ENCODE assay signal across 10 cellular contexts in genomic region chr11:61917043-61917356, GRCh38. TPM values are rescaled to one million over a fixed set of nuclear protein-coding genes. Genes with fewer than 3 reads are reported as not detected.
A peak's percentile ranks its signal among the peaks of the same experiment; 100 is the strongest.
DNase-seq lines count a peak whose midpoint lies in the region; ATAC-seq and TF ChIP-seq lines count a peak whose summit lies in the region.
"Had no signal": no experiment of that assay in that cellular context is flagged by ENCODE, and none has a peak within 500 bp of the region (broad histone marks: within the 10 kb centered on the region; RNA-seq: fewer than 3 reads in every experiment).

No MANE protein-coding gene starts in this region.

- no peak for TF ChIP-seq CTCF in CD8-positive, alpha-beta T cell (IDR thresholded peaks at IDR 0.05)
- TF ChIP-seq CTCF in Panc1 (IDR thresholded peaks at IDR 0.05), result no peak
- TF ChIP-seq CTCF in fibroblast of mammary gland (conservative IDR thresholded peaks at IDR 0.05; ENCODE audit: control insufficient read depth, insufficient read depth, low read depth, low read length), result no peak

- H3K36me3 ChIP-seq in CD8-positive, alpha-beta T cell (ENCODE audit: insufficient read depth, low read length), result no peaks in the 10 kb centered on the region
- no peaks in the 10 kb centered on the region for H3K36me3 ChIP-seq in Panc1 (ENCODE audit: control insufficient read depth, insufficient read depth, low read length)
- H3K36me3 ChIP-seq in trophoblast cell (ENCODE audit: control insufficient read depth in 1 of 2, insufficient read depth in 2 of 2, low read length in 2 of 2), result no peaks in the 10 kb centered on the region

- H3K9me3 Mint-ChIP-seq in CD8-positive, alpha-beta T cell, result no peaks in the 10 kb centered on the region

- no CpG with 5 or more reads among the region's 33 CpGs for WGBS in trophoblast cell (ENCODE audit: extremely low coverage, insufficient coverage, insufficient read length)

- H3K9ac ChIP-seq in trophoblast cell (ENCODE audit: low read length), result no peak overlapping the region

- H4K12ac ChIP-seq in trophoblast cell (ENCODE audit: low read depth, low read length), result no peak overlapping the region

- peak; percentile 36 for ATAC-seq in CD8-positive, alpha-beta T cell
- ATAC-seq in Panc1 (peak; percentile 4), GM18517 (IDR thresholded peaks at IDR 0.05; ENCODE audit: unreplicated experiment) (no peak)

- no peak overlapping the region for H3K18ac ChIP-seq in trophoblast cell (ENCODE audit: low read length)

- no peak overlapping the region for H2AFZ ChIP-seq in trophoblast cell (ENCODE audit: insufficient read depth, low read length, poor library complexity)

- no peak overlapping the region for H2BK5ac ChIP-seq in trophoblast cell (ENCODE audit: low read depth, low read length, poor library complexity)

- no TSS peak for BruUV-seq in Panc1 (replicated peaks; lab: Mats Ljungman, UMichigan)

- no peak overlapping the region for H3K4me3 ChIP-seq in CD8-positive, alpha-beta T cell (ENCODE audit: low read depth, low read length)
- H3K4me3 ChIP-seq in Panc1 (ENCODE audit: low read depth in 2 of 2, low read length in 2 of 2), result peak overlapping the region; percentile 48 to 63
- peak overlapping the region; percentile 51 for H3K4me3 ChIP-seq in fibroblast of mammary gland (ENCODE audit: control insufficient read depth, low read depth, low read length)
- H3K4me3 ChIP-seq in trophoblast cell (ENCODE audit: low read depth, low read length), result peak overlapping the region; percentile 60

- H3K9me3 ChIP-seq in CD8-positive, alpha-beta T cell (ENCODE audit: low read length), result no peaks in the 10 kb centered on the region
- H3K9me3 ChIP-seq in Panc1 (ENCODE audit: control insufficient read depth, insufficient read depth, low read depth, low read length) (no peaks in the 10 kb centered on the region), trophoblast cell (ENCODE audit: insufficient read depth, low read depth, low read length) (peaks cover 3% of the 10 kb centered on the region)

- in situ Hi-C loops in Panc1 (cut with HindIII; ENCODE audit: low pct_unique_long_range_greater_than_20kb, low sequenced_read_pairs), result no loop called here

- no peak overlapping the region for H4K91ac ChIP-seq in trophoblast cell (ENCODE audit: low read depth, low read length)

- H2AK5ac ChIP-seq in trophoblast cell (ENCODE audit: low read length), result no peak overlapping the region

- no peak overlapping the region for H3K23ac ChIP-seq in trophoblast cell (ENCODE audit: low read length)

- CTCF ChIA-PET in CD8-positive, alpha-beta T cell (lab: Charles Lee), result no interaction called here
- CTCF ChIA-PET in Panc1 (lab: Charles Lee), result no interaction called here

- H3K79me1 ChIP-seq in trophoblast cell (ENCODE audit: low read length), result peaks cover 3% of the 10 kb centered on the region

- H3K4me2 ChIP-seq in trophoblast cell (ENCODE audit: low read length), result peak overlapping the region; percentile 78

- no peak overlapping the region for H3K27ac ChIP-seq in CD8-positive, alpha-beta T cell (ENCODE audit: low read depth, low read length)
- H3K27ac ChIP-seq in Panc1 (ENCODE audit: low read length) (no peak overlapping the region), trophoblast cell (ENCODE audit: low read depth, low read length) (no peak overlapping the region)

- H3K4me3 Mint-ChIP-seq in CD8-positive, alpha-beta T cell, result peak overlapping the region; percentile 66

- peaks cover 10% of the 10 kb centered on the region for H3K4me1 Mint-ChIP-seq in CD8-positive, alpha-beta T cell (ENCODE audit: low read depth)

- H3K14ac ChIP-seq in trophoblast cell (ENCODE audit: low read length), result peak overlapping the region; percentile 29

- H3K27me3 Mint-ChIP-seq in CD8-positive, alpha-beta T cell (ENCODE audit: low read depth), result peaks cover 59% of the 10 kb centered on the region

- H3K79me2 ChIP-seq in trophoblast cell (ENCODE audit: control insufficient read depth, insufficient read depth, low read length, poor library complexity), result no peaks in the 10 kb centered on the region

- no peaks in the 10 kb centered on the region for H3K36me3 Mint-ChIP-seq in CD8-positive, alpha-beta T cell

- intact Hi-C loops in CD8-positive, alpha-beta T cell (cut with DNase I, micrococcal nuclease), result no loop called here
- intact Hi-C loops in Panc1 (cut with micrococcal nuclease; ENCODE audit: unreplicated experiment), result no loop called here

- no peak overlapping the region for H2BK12ac ChIP-seq in trophoblast cell (ENCODE audit: low read length)

- peak overlapping the region; percentile 36 for H4K8ac ChIP-seq in trophoblast cell (ENCODE audit: low read depth, low read length)

- POLR2A ChIA-PET in CD8-positive, alpha-beta T cell (lab: Charles Lee), result no interaction called here
- POLR2A ChIA-PET in Panc1 (lab: Charles Lee), result no interaction called here

- DNase-seq in CD8-positive, alpha-beta T cell, result no peak
- no peak for DNase-seq in Panc1 (ENCODE audit: low read depth, low spot score)
- no peak for DNase-seq in fibroblast of mammary gland (ENCODE audit: low read depth)
- DNase-seq in trophoblast cell, result no peak
- no peak for DNase-seq in DMS79 (lab: John Stamatoyannopoulos, UW)
- DNase-seq in hippocampal formation (lab: John Stamatoyannopoulos, UW), result no peak
- DNase-seq in effector CD8-positive, alpha-beta T cell (lab: John Stamatoyannopoulos, UW), result no peak
- DNase-seq: T-helper 9 cell had no signal

- no peaks in the 10 kb centered on the region for H3K4me1 ChIP-seq in CD8-positive, alpha-beta T cell (ENCODE audit: insufficient read depth, low read length)
- H3K4me1 ChIP-seq in Panc1 (ENCODE audit: control insufficient read depth, insufficient read depth, low read length) (no peaks in the 10 kb centered on the region), trophoblast cell (ENCODE audit: control insufficient read depth in 1 of 2, insufficient read depth in 2 of 2, low read length in 2 of 2) (peaks cover 7 to 10% of the 10 kb centered on the region in 2 experiments)

- no peak overlapping the region for H3K4ac ChIP-seq in trophoblast cell (ENCODE audit: low read depth, low read length)

- H3K27ac Mint-ChIP-seq in CD8-positive, alpha-beta T cell, result no peak overlapping the region

- H3K27me3 ChIP-seq in CD8-positive, alpha-beta T cell (ENCODE audit: insufficient read depth, low read length), result peaks cover 15% of the 10 kb centered on the region
- no peaks in the 10 kb centered on the region for H3K27me3 ChIP-seq in Panc1 (ENCODE audit: control insufficient read depth, insufficient read depth, low read length)
- peaks cover 21% of the 10 kb centered on the region for H3K27me3 ChIP-seq in trophoblast cell (ENCODE audit: insufficient read depth, low read length)

- H2BK120ac ChIP-seq in trophoblast cell (ENCODE audit: insufficient read depth, low read length, poor library complexity), result no peak overlapping the region

RNA-seq across cellular contexts. Expression of gene RAB3IL1, which starts 0.4 kb away (rescaled TPM):
- not detected for total RNA-seq in CD8-positive, alpha-beta T cell
- 8.9 TPM for total RNA-seq in Panc1 (2021; ENCODE audit: unreplicated experiment)
- 17.7 TPM for polyA plus RNA-seq in Panc1 (2012; ENCODE audit: insufficient read length)
- polyA plus RNA-seq in trophoblast cell (2013), result 22.0 and 24.2 TPM in 2 replicates

RNA-seq across cellular contexts. Expression of gene FADS3, which starts 25.7 kb away (rescaled TPM):
- 10 to 100 TPM; 11.5 to 14.9 TPM for total RNA-seq in CD8-positive, alpha-beta T cell
- total RNA-seq in Panc1 (2021; ENCODE audit: unreplicated experiment), result 22.6 TPM
- polyA plus RNA-seq in Panc1 (2012; ENCODE audit: insufficient read length), result 31.6 TPM
- 290 and 330 TPM in 2 replicates for polyA plus RNA-seq in trophoblast cell (2013)

RNA-seq across cellular contexts. Expression of gene BEST1, which starts 33.2 kb away (rescaled TPM):
- total RNA-seq in CD8-positive, alpha-beta T cell, result under 1 TPM; 0.08 to 0.31 TPM
- total RNA-seq in Panc1 (2021; ENCODE audit: unreplicated experiment), result 0.13 TPM
- 0.59 TPM for polyA plus RNA-seq in Panc1 (2012; ENCODE audit: insufficient read length)
- 0.93 and 1.1 TPM in 2 replicates for polyA plus RNA-seq in trophoblast cell (2013)
- total RNA-seq: glomerular endothelial cell had no signal

RNA-seq across cellular contexts. Expression of gene FTH1, which starts 50.4 kb away (rescaled TPM):
- total RNA-seq in CD8-positive, alpha-beta T cell, result 1,000 to 10,000 TPM; 2,788 to 2,859 TPM
- total RNA-seq in Panc1 (2021; ENCODE audit: unreplicated experiment), result 2,322 TPM
- 3,101 TPM for polyA plus RNA-seq in Panc1 (2012; ENCODE audit: insufficient read length)
- polyA plus RNA-seq in trophoblast cell (2013), result 4,036 and 4,076 TPM in 2 replicates
